Comparison of ENCODE assay signal across 1 cellular context in the genomic region with DNA sequence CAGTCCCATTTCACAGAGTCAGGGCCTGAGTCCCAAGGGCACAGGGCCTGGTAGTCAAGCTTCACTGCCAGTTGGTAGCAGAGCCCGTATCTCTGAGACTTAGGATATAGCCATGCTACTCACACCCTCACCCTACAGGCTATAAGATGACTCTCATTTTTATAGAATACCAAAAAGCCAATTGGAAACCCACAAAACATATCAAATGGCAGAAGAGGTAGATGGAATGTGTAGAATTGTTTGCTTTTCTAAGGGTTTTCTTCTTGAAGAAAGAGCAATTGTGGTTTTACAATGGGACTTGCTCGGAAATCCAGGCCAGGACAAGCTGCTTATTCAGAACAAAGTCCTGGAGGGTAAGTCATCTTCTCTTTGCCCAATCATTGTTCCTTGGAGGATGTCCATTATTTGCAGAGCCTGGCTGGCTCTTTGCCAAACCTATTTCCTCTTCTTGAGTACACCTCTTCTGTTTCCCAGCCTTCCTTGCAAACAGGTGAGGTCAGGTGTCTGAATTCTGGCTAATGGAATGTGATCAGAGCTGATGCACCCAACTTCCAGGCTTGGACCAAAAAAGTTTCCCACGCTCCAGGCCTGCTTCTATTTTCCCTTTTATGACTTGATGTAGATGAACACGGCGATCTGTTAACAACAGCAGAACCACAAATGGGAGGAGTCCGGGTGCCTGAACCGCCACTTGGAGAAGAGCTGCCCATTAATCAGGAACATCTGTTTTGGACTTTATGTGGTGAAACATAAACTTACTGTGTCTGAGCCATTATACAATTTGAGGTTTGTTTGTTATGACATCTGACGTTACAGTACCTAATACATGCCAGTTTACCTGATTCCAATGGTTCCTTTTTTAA.
TF ChIP-seq lines count a peak whose summit lies in the region.

No MANE protein-coding gene starts in this region.

TF ChIP-seq in HepG2, 621 proteins besides CTCF, POLR2A, EP300 and RAD21:
- TF ChIP-seq FOXP1 (IDR thresholded peaks at IDR 0.05), result no peak
- no peak for TF ChIP-seq FOXP1 (CRISPR knock-in tag; IDR thresholded peaks at IDR 0.05)
- TF ChIP-seq, protein P1, sequence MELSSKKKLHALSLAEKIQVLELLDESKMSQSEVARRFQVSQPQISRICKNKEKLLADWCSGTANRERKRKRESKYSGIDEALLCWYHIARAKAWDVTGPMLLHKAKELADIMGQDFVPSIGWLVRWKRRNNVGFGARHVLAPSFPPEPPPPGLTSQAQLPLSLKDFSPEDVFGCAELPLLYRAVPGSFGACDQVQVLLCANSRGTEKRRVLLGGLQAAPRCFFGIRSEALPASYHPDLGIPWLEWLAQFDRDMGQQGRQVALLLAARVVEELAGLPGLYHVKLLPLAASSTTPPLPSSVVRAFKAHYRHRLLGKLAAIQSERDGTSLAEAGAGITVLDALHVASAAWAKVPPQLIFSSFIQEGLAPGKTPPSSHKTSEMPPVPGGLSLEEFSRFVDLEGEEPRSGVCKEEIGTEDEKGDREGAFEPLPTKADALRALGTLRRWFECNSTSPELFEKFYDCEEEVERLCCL (CRISPR knock-in tag; IDR thresholded peaks at IDR 0.05; ENCODE audit: borderline replicate concordance), result no peak
- TF ChIP-seq ZNF496 (CRISPR knock-in tag; IDR thresholded peaks at IDR 0.05; ENCODE audit: insufficient replicate concordance), result no peak
- TF ChIP-seq, protein P2, sequence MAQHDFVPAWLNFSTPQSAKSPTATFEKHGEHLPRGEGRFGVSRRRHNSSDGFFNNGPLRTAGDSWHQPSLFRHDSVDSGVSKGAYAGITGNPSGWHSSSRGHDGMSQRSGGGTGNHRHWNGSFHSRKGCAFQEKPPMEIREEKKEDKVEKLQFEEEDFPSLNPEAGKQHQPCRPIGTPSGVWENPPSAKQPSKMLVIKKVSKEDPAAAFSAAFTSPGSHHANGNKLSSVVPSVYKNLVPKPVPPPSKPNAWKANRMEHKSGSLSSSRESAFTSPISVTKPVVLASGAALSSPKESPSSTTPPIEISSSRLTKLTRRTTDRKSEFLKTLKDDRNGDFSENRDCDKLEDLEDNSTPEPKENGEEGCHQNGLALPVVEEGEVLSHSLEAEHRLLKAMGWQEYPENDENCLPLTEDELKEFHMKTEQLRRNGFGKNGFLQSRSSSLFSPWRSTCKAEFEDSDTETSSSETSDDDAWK (CRISPR knock-in tag; IDR thresholded peaks at IDR 0.05), result no peak
- no peak for TF ChIP-seq ISX (CRISPR knock-in tag; conservative IDR thresholded peaks at IDR 0.05)
- no peak for TF ChIP-seq ZNF484 (CRISPR knock-in tag; IDR thresholded peaks at IDR 0.05; ENCODE audit: borderline replicate concordance, low read depth)
- TF ChIP-seq, protein P3, sequence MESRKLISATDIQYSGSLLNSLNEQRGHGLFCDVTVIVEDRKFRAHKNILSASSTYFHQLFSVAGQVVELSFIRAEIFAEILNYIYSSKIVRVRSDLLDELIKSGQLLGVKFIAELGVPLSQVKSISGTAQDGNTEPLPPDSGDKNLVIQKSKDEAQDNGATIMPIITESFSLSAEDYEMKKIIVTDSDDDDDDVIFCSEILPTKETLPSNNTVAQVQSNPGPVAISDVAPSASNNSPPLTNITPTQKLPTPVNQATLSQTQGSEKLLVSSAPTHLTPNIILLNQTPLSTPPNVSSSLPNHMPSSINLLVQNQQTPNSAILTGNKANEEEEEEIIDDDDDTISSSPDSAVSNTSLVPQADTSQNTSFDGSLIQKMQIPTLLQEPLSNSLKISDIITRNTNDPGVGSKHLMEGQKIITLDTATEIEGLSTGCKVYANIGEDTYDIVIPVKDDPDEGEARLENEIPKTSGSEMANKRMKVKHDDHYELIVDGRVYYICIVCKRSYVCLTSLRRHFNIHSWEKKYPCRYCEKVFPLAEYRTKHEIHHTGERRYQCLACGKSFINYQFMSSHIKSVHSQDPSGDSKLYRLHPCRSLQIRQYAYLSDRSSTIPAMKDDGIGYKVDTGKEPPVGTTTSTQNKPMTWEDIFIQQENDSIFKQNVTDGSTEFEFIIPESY (CRISPR knock-in tag; IDR thresholded peaks at IDR 0.05), result no peak
- TF ChIP-seq, protein P4, sequence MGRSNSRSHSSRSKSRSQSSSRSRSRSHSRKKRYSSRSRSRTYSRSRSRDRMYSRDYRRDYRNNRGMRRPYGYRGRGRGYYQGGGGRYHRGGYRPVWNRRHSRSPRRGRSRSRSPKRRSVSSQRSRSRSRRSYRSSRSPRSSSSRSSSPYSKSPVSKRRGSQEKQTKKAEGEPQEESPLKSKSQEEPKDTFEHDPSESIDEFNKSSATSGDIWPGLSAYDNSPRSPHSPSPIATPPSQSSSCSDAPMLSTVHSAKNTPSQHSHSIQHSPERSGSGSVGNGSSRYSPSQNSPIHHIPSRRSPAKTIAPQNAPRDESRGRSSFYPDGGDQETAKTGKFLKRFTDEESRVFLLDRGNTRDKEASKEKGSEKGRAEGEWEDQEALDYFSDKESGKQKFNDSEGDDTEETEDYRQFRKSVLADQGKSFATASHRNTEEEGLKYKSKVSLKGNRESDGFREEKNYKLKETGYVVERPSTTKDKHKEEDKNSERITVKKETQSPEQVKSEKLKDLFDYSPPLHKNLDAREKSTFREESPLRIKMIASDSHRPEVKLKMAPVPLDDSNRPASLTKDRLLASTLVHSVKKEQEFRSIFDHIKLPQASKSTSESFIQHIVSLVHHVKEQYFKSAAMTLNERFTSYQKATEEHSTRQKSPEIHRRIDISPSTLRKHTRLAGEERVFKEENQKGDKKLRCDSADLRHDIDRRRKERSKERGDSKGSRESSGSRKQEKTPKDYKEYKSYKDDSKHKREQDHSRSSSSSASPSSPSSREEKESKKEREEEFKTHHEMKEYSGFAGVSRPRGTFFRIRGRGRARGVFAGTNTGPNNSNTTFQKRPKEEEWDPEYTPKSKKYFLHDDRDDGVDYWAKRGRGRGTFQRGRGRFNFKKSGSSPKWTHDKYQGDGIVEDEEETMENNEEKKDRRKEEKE (IDR thresholded peaks at IDR 0.05), result no peak
- TF ChIP-seq ZNF430 (CRISPR knock-in tag; IDR thresholded peaks at IDR 0.05), result no peak
- TF ChIP-seq ZNF547 (CRISPR knock-in tag; IDR thresholded peaks at IDR 0.05), result no peak
- TF ChIP-seq, protein P5, sequence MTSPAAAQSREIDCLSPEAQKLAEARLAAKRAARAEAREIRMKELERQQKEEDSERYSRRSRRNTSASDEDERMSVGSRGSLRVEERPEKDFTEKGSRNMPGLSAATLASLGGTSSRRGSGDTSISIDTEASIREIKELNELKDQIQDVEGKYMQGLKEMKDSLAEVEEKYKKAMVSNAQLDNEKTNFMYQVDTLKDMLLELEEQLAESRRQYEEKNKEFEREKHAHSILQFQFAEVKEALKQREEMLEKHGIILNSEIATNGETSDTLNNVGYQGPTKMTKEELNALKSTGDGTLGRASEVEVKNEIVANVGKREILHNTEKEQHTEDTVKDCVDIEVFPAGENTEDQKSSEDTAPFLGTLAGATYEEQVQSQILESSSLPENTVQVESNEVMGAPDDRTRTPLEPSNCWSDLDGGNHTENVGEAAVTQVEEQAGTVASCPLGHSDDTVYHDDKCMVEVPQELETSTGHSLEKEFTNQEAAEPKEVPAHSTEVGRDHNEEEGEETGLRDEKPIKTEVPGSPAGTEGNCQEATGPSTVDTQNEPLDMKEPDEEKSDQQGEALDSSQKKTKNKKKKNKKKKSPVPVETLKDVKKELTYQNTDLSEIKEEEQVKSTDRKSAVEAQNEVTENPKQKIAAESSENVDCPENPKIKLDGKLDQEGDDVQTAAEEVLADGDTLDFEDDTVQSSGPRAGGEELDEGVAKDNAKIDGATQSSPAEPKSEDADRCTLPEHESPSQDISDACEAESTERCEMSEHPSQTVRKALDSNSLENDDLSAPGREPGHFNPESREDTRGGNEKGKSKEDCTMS (CRISPR knock-in tag; conservative IDR thresholded peaks at IDR 0.05), result no peak
- TF ChIP-seq ARNTL (CRISPR knock-in tag; IDR thresholded peaks at IDR 0.05), result no peak
- TF ChIP-seq ZNF232 (CRISPR knock-in tag; IDR thresholded peaks at IDR 0.05; ENCODE audit: borderline replicate concordance), result no peak
- TF ChIP-seq PRMT3 (CRISPR knock-in tag; IDR thresholded peaks at IDR 0.05; ENCODE audit: borderline replicate concordance, low read depth), result no peak
- no peak for TF ChIP-seq MTA1 (CRISPR knock-in tag; IDR thresholded peaks at IDR 0.05; ENCODE audit: borderline replicate concordance)
- TF ChIP-seq, protein P6, sequence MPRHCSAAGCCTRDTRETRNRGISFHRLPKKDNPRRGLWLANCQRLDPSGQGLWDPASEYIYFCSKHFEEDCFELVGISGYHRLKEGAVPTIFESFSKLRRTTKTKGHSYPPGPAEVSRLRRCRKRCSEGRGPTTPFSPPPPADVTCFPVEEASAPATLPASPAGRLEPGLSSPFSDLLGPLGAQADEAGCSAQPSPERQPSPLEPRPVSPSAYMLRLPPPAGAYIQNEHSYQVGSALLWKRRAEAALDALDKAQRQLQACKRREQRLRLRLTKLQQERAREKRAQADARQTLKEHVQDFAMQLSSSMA (CRISPR knock-in tag; IDR thresholded peaks at IDR 0.05), result no peak
